ENCODE assay signal across 19 cellular contexts in genomic region chr7:13731643-13732042, GRCh38.
"Had no signal": no experiment of that assay in that cellular context is flagged by ENCODE, and none has a peak within 500 bp of the region (broad histone marks: within the 10 kb centered on the region; RNA-seq: fewer than 3 reads in every experiment).

No MANE protein-coding gene starts in this region.

- H3K4me2 ChIP-seq: neural progenitor cell had no signal

- H3K27ac ChIP-seq: heart right ventricle, neural progenitor cell, SK-N-MC, tibial artery, VCaP had no signal

- H3K9me3 ChIP-seq: tibial artery had no signal

- H3K4me3 ChIP-seq: heart right ventricle, lung, neural progenitor cell, SK-N-MC, tibial artery had no signal

- H3K4me1 ChIP-seq: heart right ventricle, neural progenitor cell, tibial artery had no signal

- H2AFZ ChIP-seq: neural progenitor cell had no signal

- DNase-seq: activated CD4-positive, alpha-beta T cell treated with anti-CD3 and anti-CD28 coated beads, Interleukin-2, amount 10 ng/mL, durations not matched to agents 7 days and 5 days; activated CD8-positive, alpha-beta memory T cell treated with anti-CD3 and anti-CD28 coated beads, Interleukin-2, amount 10 ng/mL, durations not matched to agents 7 days and 5 days; activated CD8-positive, alpha-beta T cell treated with anti-CD3 and anti-CD28 coated beads for 36 hours; activated gamma-delta T cell; activated naive CD4-positive, alpha-beta T cell treated with anti-CD3 and anti-CD28 coated beads, Interleukin-2, amount 50 U/mL, for 16 hours; activated T-cell treated with anti-CD3 and anti-CD28 coated beads for 4 hours; effector memory CD4-positive, alpha-beta T cell; heart right ventricle; kidney; naive thymus-derived CD8-positive, alpha-beta T cell; stimulated activated CD4-positive, alpha-beta T cell treated with anti-CD3 and anti-CD28 coated beads, Interleukin-1b, Interleukin-23, amount 100 ng/mL, for 48 hours; T-cell; tibial artery had no signal

- ATAC-seq: activated CD4-positive, CD25-positive, alpha-beta regulatory T cell treated with anti-CD3 and anti-CD28 coated beads, Interleukin-2, amount 50 U/mL, for 24 hours; activated CD8-positive, alpha-beta memory T cell treated with anti-CD3 and anti-CD28 coated beads, Interleukin-2, amount 10 ng/mL, durations not matched to agents 7 days and 5 days; activated CD8-positive, alpha-beta T cell treated with anti-CD3 and anti-CD28 coated beads for 36 hours; heart right ventricle; left lobe of liver; naive thymus-derived CD8-positive, alpha-beta T cell; T-cell had no signal

- H3K27me3 ChIP-seq: heart right ventricle, neural progenitor cell, tibial artery had no signal

- H3K36me3 ChIP-seq: heart right ventricle, tibial artery had no signal
